ENCODE assay signal across 25 cellular contexts in genomic region chr1:185536165-185536920, GRCh38.
"Had no signal": no experiment of that assay in that cellular context is flagged by ENCODE, and none has a peak within 500 bp of the region (broad histone marks: within the 10 kb centered on the region; RNA-seq: fewer than 3 reads in every experiment).

No MANE protein-coding gene starts in this region.

- H3K27me3 ChIP-seq: gastroesophageal sphincter, heart right ventricle, ovary, spleen, tibial nerve, upper lobe of left lung had no signal

- DNase-seq: dorsolateral prefrontal cortex; effector CD4-positive, alpha-beta T cell; heart right ventricle; hypothalamus; immature natural killer cell; islet precursor cell; left ventricle myocardium superior; lower lobe of right lung; natural killer cell; occipital lobe; ovary; posterior cingulate gyrus; psoas muscle; right cardiac atrium; spleen; stimulated activated CD4-positive, alpha-beta T cell treated with anti-CD3 and anti-CD28 coated beads, Interleukin-2, amount 100 ng/mL, for 48 hours; stimulated activated naive B cell treated with anti-CD40 and anti-IgM and Interleukin-4, amounts not matched to agents 10 μg/mL and 1 μg/mL and 100 μg/mL, for 72 hours; upper lobe of left lung had no signal

- ATAC-seq: gastroesophageal sphincter; heart right ventricle; left ventricle myocardium superior; lower lobe of right lung; natural killer cell; psoas muscle; right cardiac atrium; stimulated activated naive B cell treated with anti-CD40 and anti-IgM and Interleukin-4, amounts not matched to agents 10 μg/mL and 1 μg/mL and 100 μg/mL, for 72 hours had no signal

- H3K27ac ChIP-seq: coronary artery, dorsolateral prefrontal cortex, gastroesophageal sphincter, ovary, psoas muscle, thoracic aorta had no signal

- H3K4me1 ChIP-seq: gastroesophageal sphincter, lower lobe of right lung, psoas muscle had no signal

- H3K4me1 Mint-ChIP-seq: stimulated activated naive B cell treated with anti-CD40 and anti-IgM and Interleukin-4, amounts not matched to agents 10 μg/mL and 1 μg/mL and 100 μg/mL, for 72 hours had no signal

- H3K36me3 ChIP-seq: gastroesophageal sphincter, heart right ventricle, lower lobe of right lung, ovary, spleen, thoracic aorta, tibial nerve, upper lobe of left lung had no signal

- H3K27ac Mint-ChIP-seq: natural killer cell; stimulated activated naive B cell treated with anti-CD40 and anti-IgM and Interleukin-4, amounts not matched to agents 10 μg/mL and 1 μg/mL and 100 μg/mL, for 72 hours; stimulated activated naive CD8-positive, alpha-beta T cell treated with anti-CD3 and anti-CD28 coated beads, Interleukin-15, Interleukin-2, amounts not matched to agents 100 ng/mL and 50 ng/mL, for 24 hours had no signal

- H3K4me3 Mint-ChIP-seq: immature natural killer cell; natural killer cell; stimulated activated naive B cell treated with anti-CD40 and anti-IgM and Interleukin-4, amounts not matched to agents 10 μg/mL and 1 μg/mL and 100 μg/mL, for 72 hours; stimulated activated naive CD8-positive, alpha-beta T cell treated with anti-CD3 and anti-CD28 coated beads, Interleukin-15, Interleukin-2, amounts not matched to agents 100 ng/mL and 50 ng/mL, for 24 hours had no signal

- H3K36me3 Mint-ChIP-seq: natural killer cell; stimulated activated naive B cell treated with anti-CD40 and anti-IgM and Interleukin-4, amounts not matched to agents 10 μg/mL and 1 μg/mL and 100 μg/mL, for 72 hours had no signal

- H3K4me3 ChIP-seq: coronary artery, dorsolateral prefrontal cortex, gastroesophageal sphincter, heart right ventricle, lower lobe of right lung, ovary, psoas muscle, skin epidermis, spleen, thoracic aorta, tibial nerve, upper lobe of left lung had no signal

- H3K9me3 ChIP-seq: gastroesophageal sphincter, heart right ventricle, lower lobe of right lung, ovary, psoas muscle, spleen, thoracic aorta, tibial nerve, upper lobe of left lung had no signal

- FAIRE-seq: urothelium cell line had no signal

- H3K27me3 Mint-ChIP-seq: stimulated activated naive CD8-positive, alpha-beta T cell treated with anti-CD3 and anti-CD28 coated beads, Interleukin-15, Interleukin-2, amounts not matched to agents 100 ng/mL and 50 ng/mL, for 24 hours had no signal
